Comparison of ENCODE assay signal across 30 cellular contexts in the genomic region with DNA sequence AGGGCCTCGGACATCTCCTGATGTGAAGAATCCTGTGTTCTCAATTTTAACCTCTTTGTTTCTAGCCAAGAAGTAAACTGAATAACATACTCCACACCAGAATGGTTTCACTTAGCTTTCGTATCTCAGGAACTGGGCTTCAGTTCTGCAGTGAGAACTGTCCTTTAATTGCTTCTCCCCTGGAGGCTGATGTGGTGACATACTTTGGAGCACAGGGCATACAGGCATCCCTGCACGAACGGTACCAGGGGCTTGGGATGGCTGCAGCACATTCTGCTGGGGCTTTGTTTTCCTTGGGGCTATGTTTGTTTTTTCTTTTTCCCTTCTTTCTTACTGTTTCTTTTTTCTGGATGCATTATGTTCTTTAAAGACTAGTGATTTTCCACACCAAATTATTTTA.
"Had no signal": no experiment of that assay in that cellular context is flagged by ENCODE, and none has a peak within 500 bp of the region (broad histone marks: within the 10 kb centered on the region; RNA-seq: fewer than 3 reads in every experiment).

No MANE protein-coding gene starts in this region.

- H3K36me3 ChIP-seq: breast epithelium, esophagus squamous epithelium, gastrocnemius medialis, right lobe of liver, transverse colon, uterus had no signal

- ATAC-seq: activated T-cell treated with anti-CD3 and anti-CD28 coated beads, Interleukin-2, amount 50 U/mL, for 4 hours; gastrocnemius medialis; left colon; right lobe of liver; stimulated activated naive B cell treated with anti-CD40 and anti-IgM and Interleukin-4, amounts not matched to agents 10 μg/mL and 1 μg/mL and 100 μg/mL, for 72 hours had no signal

- H3K9me3 ChIP-seq: breast epithelium, esophagus squamous epithelium, gastrocnemius medialis, right lobe of liver, transverse colon, uterus had no signal

- H3K27ac Mint-ChIP-seq: activated B cell treated with CpG ODN at 0.5 μM for 24 hours; activated naive CD4-positive, alpha-beta T cell treated with anti-CD3 and anti-CD28 coated beads for 36 hours; activated naive CD8-positive, alpha-beta T cell treated with anti-CD3 and anti-CD28 coated beads, Interleukin-2, amount 10 ng/mL, durations not matched to agents 7 days and 5 days; activated T-helper 2 cell treated with anti-CD3 and anti-CD28 coated beads, Interferon-gamma antibody, Interleukin-2, Interleukin-4, amounts not matched to agents 10 μg/mL and 5 μg/mL and 100 μg/mL, durations not matched to agents 14 hours and 24 hours and 36 hours; memory B cell; stimulated activated naive B cell treated with anti-CD40 and anti-IgM and Interleukin-4, amounts not matched to agents 10 μg/mL and 1 μg/mL and 100 μg/mL, for 72 hours had no signal

- H3K4me1 Mint-ChIP-seq: activated naive CD8-positive, alpha-beta T cell treated with anti-CD3 and anti-CD28 coated beads, Interleukin-2, amount 10 ng/mL, durations not matched to agents 7 days and 5 days had no signal

- H3K27ac ChIP-seq: breast epithelium, esophagus squamous epithelium, gastrocnemius medialis, right lobe of liver, transverse colon, uterus had no signal

- H3K4me3 ChIP-seq: breast epithelium, esophagus squamous epithelium, gastrocnemius medialis, right lobe of liver, transverse colon, uterus had no signal

- DNase-seq: activated B cell treated with CpG ODN at 0.5 μM for 24 hours; activated CD4-positive, alpha-beta T cell treated with anti-CD3 and anti-CD28 coated beads for 4 hours; activated CD4-positive, alpha-beta T cell treated with anti-CD3 and anti-CD28 coated beads, Interleukin-2, amount 50 U/mL, for 48 hours; activated CD8-positive, alpha-beta memory T cell treated with anti-CD3 and anti-CD28 coated beads, Interleukin-2, amount 50 U/mL, for 48 hours; activated naive CD4-positive, alpha-beta T cell treated with anti-CD3 and anti-CD28 coated beads for 36 hours; activated naive CD8-positive, alpha-beta T cell treated with anti-CD3 and anti-CD28 coated beads, Interleukin-2, amount 10 ng/mL, durations not matched to agents 7 days and 5 days; activated T-cell treated with anti-CD3 and anti-CD28 coated beads, Interleukin-2, amount 50 U/mL, for 4 hours; amniotic stem cell; esophagus squamous epithelium; gastrocnemius medialis; head of caudate nucleus; hypothalamus; left colon; posterior cingulate gyrus; right lobe of liver; small intestine; stimulated activated CD4-positive, alpha-beta T cell treated with anti-CD3 and anti-CD28 coated beads, Interleukin-15, amount 100 ng/mL, for 24 hours; stimulated activated CD4-positive, alpha-beta T cell treated with anti-CD3 and anti-CD28 coated beads, Interleukin-2, amount 100 ng/mL, for 48 hours; stimulated activated CD8-positive, alpha-beta memory T cell treated with anti-CD3 and anti-CD28 coated beads, Interleukin-4, amount 100 ng/mL, for 48 hours; stimulated activated naive B cell treated with anti-CD40 and anti-IgM and Interleukin-4, amounts not matched to agents 10 μg/mL and 1 μg/mL and 100 μg/mL, for 72 hours; T1000; transverse colon; uterus had no signal

- H3K27me3 Mint-ChIP-seq: activated B cell treated with CpG ODN at 0.5 μM for 24 hours; activated naive CD8-positive, alpha-beta T cell treated with anti-CD3 and anti-CD28 coated beads, Interleukin-2, amount 10 ng/mL, durations not matched to agents 7 days and 5 days; central memory CD8-positive, alpha-beta T cell; memory B cell; stimulated activated naive B cell treated with anti-CD40 and anti-IgM and Interleukin-4, amounts not matched to agents 10 μg/mL and 1 μg/mL and 100 μg/mL, for 72 hours had no signal

- H3K36me3 Mint-ChIP-seq: activated naive CD8-positive, alpha-beta T cell treated with anti-CD3 and anti-CD28 coated beads, Interleukin-2, amount 10 ng/mL, durations not matched to agents 7 days and 5 days; memory B cell had no signal

- H3K9me3 Mint-ChIP-seq: activated B cell treated with CpG ODN at 0.5 μM for 24 hours; activated naive CD4-positive, alpha-beta T cell treated with anti-CD3 and anti-CD28 coated beads for 36 hours; activated naive CD8-positive, alpha-beta T cell treated with anti-CD3 and anti-CD28 coated beads, Interleukin-2, amount 10 ng/mL, durations not matched to agents 7 days and 5 days; activated T-cell treated with anti-CD3 and anti-CD28 coated beads, Interleukin-2, amount 50 U/mL, for 4 hours; activated T-helper 2 cell treated with anti-CD3 and anti-CD28 coated beads, Interferon-gamma antibody, Interleukin-2, Interleukin-4, amounts not matched to agents 10 μg/mL and 5 μg/mL and 100 μg/mL, durations not matched to agents 14 hours and 24 hours and 36 hours; central memory CD8-positive, alpha-beta T cell; memory B cell; neural crest cell; stimulated activated naive B cell treated with anti-CD40 and anti-IgM and Interleukin-4, amounts not matched to agents 10 μg/mL and 1 μg/mL and 100 μg/mL, for 72 hours had no signal

- H3K4me3 Mint-ChIP-seq: activated B cell treated with CpG ODN at 0.5 μM for 24 hours; activated naive CD4-positive, alpha-beta T cell treated with anti-CD3 and anti-CD28 coated beads for 36 hours; activated naive CD8-positive, alpha-beta T cell treated with anti-CD3 and anti-CD28 coated beads, Interleukin-2, amount 10 ng/mL, durations not matched to agents 7 days and 5 days; activated T-cell treated with anti-CD3 and anti-CD28 coated beads, Interleukin-2, amount 50 U/mL, for 4 hours; central memory CD8-positive, alpha-beta T cell; memory B cell; neural crest cell; stimulated activated naive B cell treated with anti-CD40 and anti-IgM and Interleukin-4, amounts not matched to agents 10 μg/mL and 1 μg/mL and 100 μg/mL, for 72 hours had no signal

- H3K4me1 ChIP-seq: breast epithelium, esophagus squamous epithelium, gastrocnemius medialis, right lobe of liver, transverse colon, uterus had no signal

- H3K27me3 ChIP-seq: breast epithelium, esophagus squamous epithelium, gastrocnemius medialis, right lobe of liver, transverse colon, uterus had no signal

- FAIRE-seq: colon, keratinocyte, small intestine had no signal
